14 cellular contexts compared by ENCODE assay signal in genomic region chr4:128306992-128307581, GRCh38. TPM values are rescaled to one million over a fixed set of nuclear protein-coding genes. Genes with fewer than 3 reads are reported as not detected.
A peak's percentile ranks its signal among the peaks of the same experiment; 100 is the strongest.
DNase-seq lines count a peak whose midpoint lies in the region; ATAC-seq and TF ChIP-seq lines count a peak whose summit lies in the region.
"Had no signal": no experiment of that assay in that cellular context is flagged by ENCODE, and none has a peak within 500 bp of the region (broad histone marks: within the 10 kb centered on the region; RNA-seq: fewer than 3 reads in every experiment).

No MANE protein-coding gene starts in this region.

- no peak for TF ChIP-seq CTCF in HEK293 (tag by site-specific recombination; IDR thresholded peaks at IDR 0.05)
- no peak for TF ChIP-seq CTCF in right lobe of liver (IDR thresholded peaks at IDR 0.05)

- DNase-seq in right lobe of liver = no peak
- DNase-seq in activated CD4-positive, alpha-beta memory T cell treated with anti-CD3 and anti-CD28 coated beads for 36 hours = no peak
- DNase-seq in T1000 (lab: John Stamatoyannopoulos, UW) = no peak
- no peak for DNase-seq in NCI-H1105 (lab: John Stamatoyannopoulos, UW)
- DNase-seq: foreskin fibroblast, H7, NCI-H187, PC-9 had no signal

- no peaks in the 10 kb centered on the region for H3K4me1 Mint-ChIP-seq in activated T-helper 17 cell treated with anti-CD3 and anti-CD28 coated beads, Interleukin-2, amount 50 U/mL, for 72 hours
- H3K4me1 Mint-ChIP-seq in activated CD4-positive, alpha-beta memory T cell treated with anti-CD3 and anti-CD28 coated beads for 36 hours (ENCODE audit: low read depth) = no peaks in the 10 kb centered on the region

- intact Hi-C loops in right lobe of liver (cut with DNase I) = no loop called here
- intact Hi-C loops in activated CD4-positive, alpha-beta memory T cell treated with anti-CD3 and anti-CD28 coated beads for 36 hours (cut with micrococcal nuclease) = no loop called here

- no peak overlapping the region for H3K27ac Mint-ChIP-seq in activated T-helper 17 cell treated with anti-CD3 and anti-CD28 coated beads, Interleukin-2, amount 50 U/mL, for 72 hours
- H3K27ac Mint-ChIP-seq in activated CD4-positive, alpha-beta memory T cell treated with anti-CD3 and anti-CD28 coated beads for 36 hours = no peak overlapping the region
- H3K27ac Mint-ChIP-seq: nephron; T-helper 1 cell treated with Interleukin-12 subunit alpha and Interleukin-12 subunit beta and Interleukin-4 antibody, amounts not matched to agents 30 μg/mL and 1 μg/mL, for 36 hours had no signal

- ATAC-seq in GM19023 (IDR thresholded peaks at IDR 0.05; ENCODE audit: unreplicated experiment) (peak; percentile 80), HG03460 (IDR thresholded peaks at IDR 0.05; ENCODE audit: unreplicated experiment) (peak; percentile 69), right lobe of liver (peak in 3 of 4 donors; percentile 4 to 17 (median 12))
- ATAC-seq in activated T-helper 17 cell treated with anti-CD3 and anti-CD28 coated beads, Interleukin-2, amount 50 U/mL, for 72 hours (replicated peaks) = no peak

- no peak for TF ChIP-seq POLR2A in right lobe of liver (IDR thresholded peaks at IDR 0.05)

- no peaks in the 10 kb centered on the region for H3K27me3 Mint-ChIP-seq in activated T-helper 17 cell treated with anti-CD3 and anti-CD28 coated beads, Interleukin-2, amount 50 U/mL, for 72 hours
- no peaks in the 10 kb centered on the region for H3K27me3 Mint-ChIP-seq in activated CD4-positive, alpha-beta memory T cell treated with anti-CD3 and anti-CD28 coated beads for 36 hours

- no peaks in the 10 kb centered on the region for H3K36me3 Mint-ChIP-seq in activated T-helper 17 cell treated with anti-CD3 and anti-CD28 coated beads, Interleukin-2, amount 50 U/mL, for 72 hours (ENCODE audit: low read depth)
- H3K36me3 Mint-ChIP-seq in activated CD4-positive, alpha-beta memory T cell treated with anti-CD3 and anti-CD28 coated beads for 36 hours = peaks cover 2% of the 10 kb centered on the region

- H3K4me3 ChIP-seq in HEK293 (ENCODE audit: low read depth, low read length) = no peak overlapping the region
- H3K4me3 ChIP-seq in right lobe of liver = no peak overlapping the region
- H3K4me3 ChIP-seq: PC-9 had no signal

- no peaks in the 10 kb centered on the region for H3K27me3 ChIP-seq in right lobe of liver

- no peaks in the 10 kb centered on the region for H3K9me3 Mint-ChIP-seq in activated T-helper 17 cell treated with anti-CD3 and anti-CD28 coated beads, Interleukin-2, amount 50 U/mL, for 72 hours
- H3K9me3 Mint-ChIP-seq in activated CD4-positive, alpha-beta memory T cell treated with anti-CD3 and anti-CD28 coated beads for 36 hours = no peaks in the 10 kb centered on the region
- H3K9me3 Mint-ChIP-seq: nephron; T-helper 1 cell treated with Interleukin-12 subunit alpha and Interleukin-12 subunit beta and Interleukin-4 antibody, amounts not matched to agents 30 μg/mL and 1 μg/mL, for 36 hours had no signal

- H3K36me3 ChIP-seq in HEK293 (ENCODE audit: control insufficient read depth in 2 of 2, insufficient read depth in 1 of 2, low read length in 2 of 2) (no peaks in the 10 kb centered on the region), right lobe of liver (no peaks in the 10 kb centered on the region)

- CTCF ChIA-PET in HEK293 (lab: Yijun Ruan, JAX) = no interaction called here
- CTCF ChIA-PET in activated CD4-positive, alpha-beta memory T cell treated with anti-CD3 and anti-CD28 coated beads for 36 hours (lab: Charles Lee) = no interaction called here

- POLR2A ChIA-PET in HEK293 (lab: Yijun Ruan, JAX) = no interaction called here
- POLR2A ChIA-PET in activated CD4-positive, alpha-beta memory T cell treated with anti-CD3 and anti-CD28 coated beads for 36 hours (lab: Charles Lee) = no interaction called here

- WGBS in right lobe of liver (ENCODE audit: insufficient coverage, low coverage, low lambda C conversion rate, missing lambda C conversion rate) = 42% methylated on average over 1 of the region's 1 CpG

- H3K9me3 ChIP-seq in HEK293 (ENCODE audit: control insufficient read depth, insufficient read depth, low read depth, low read length) (no peaks in the 10 kb centered on the region), right lobe of liver (no peaks in the 10 kb centered on the region)

- H3K4me1 ChIP-seq in HEK293 (ENCODE audit: control insufficient read depth, insufficient read depth, low read length) (peaks cover 5% of the 10 kb centered on the region; the same call in 1 of the 2 replicates), right lobe of liver (peaks cover 0 to 44% (median 11%) of the 10 kb centered on the region in 4 donors)

- H3K27ac ChIP-seq in HEK293 (ENCODE audit: extremely low read depth, low read depth, low read length) (no peak overlapping the region), right lobe of liver (peak overlapping the region in 1 of 3 donors; percentile 26)
- H3K27ac ChIP-seq: PC-9 had no signal

- H3K4me3 Mint-ChIP-seq in activated T-helper 17 cell treated with anti-CD3 and anti-CD28 coated beads, Interleukin-2, amount 50 U/mL, for 72 hours = no peak overlapping the region
- no peak overlapping the region for H3K4me3 Mint-ChIP-seq in activated CD4-positive, alpha-beta memory T cell treated with anti-CD3 and anti-CD28 coated beads for 36 hours
- H3K4me3 Mint-ChIP-seq: nephron; T-helper 1 cell treated with Interleukin-12 subunit alpha and Interleukin-12 subunit beta and Interleukin-4 antibody, amounts not matched to agents 30 μg/mL and 1 μg/mL, for 36 hours had no signal

TF ChIP-seq in HEK293, 187 proteins besides CTCF, POLR2A, EP300 and RAD21:
- 0 out of 2 replicates have a peak, but pooled peaks have one; percentile 10 for TF ChIP-seq PRDM1 (tag by site-specific recombination; IDR thresholded peaks at IDR 0.05)
- no peak for TF ChIP-seq ZNF423 (tag by site-specific recombination; IDR thresholded peaks at IDR 0.05)
- TF ChIP-seq, protein P1, sequence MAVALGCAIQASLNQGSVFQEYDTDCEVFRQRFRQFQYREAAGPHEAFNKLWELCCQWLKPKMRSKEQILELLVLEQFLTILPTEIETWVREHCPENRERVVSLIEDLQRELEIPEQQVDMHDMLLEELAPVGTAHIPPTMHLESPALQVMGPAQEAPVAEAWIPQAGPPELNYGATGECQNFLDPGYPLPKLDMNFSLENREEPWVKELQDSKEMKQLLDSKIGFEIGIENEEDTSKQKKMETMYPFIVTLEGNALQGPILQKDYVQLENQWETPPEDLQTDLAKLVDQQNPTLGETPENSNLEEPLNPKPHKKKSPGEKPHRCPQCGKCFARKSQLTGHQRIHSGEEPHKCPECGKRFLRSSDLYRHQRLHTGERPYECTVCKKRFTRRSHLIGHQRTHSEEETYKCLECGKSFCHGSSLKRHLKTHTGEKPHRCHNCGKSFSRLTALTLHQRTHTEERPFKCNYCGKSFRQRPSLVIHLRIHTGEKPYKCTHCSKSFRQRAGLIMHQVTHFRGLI (tag by site-specific recombination; IDR thresholded peaks at IDR 0.05) = no peak
- no peak for TF ChIP-seq ZNF558 (tag by site-specific recombination; IDR thresholded peaks at IDR 0.05)

RNA-seq across cellular contexts. Expression of gene PGRMC2, which starts 19.5 kb away (rescaled TPM):
- total RNA-seq in right lobe of liver = 100 to 1,000 TPM in 1 of 6 experiments, 10 to 100 TPM in 5; 54.3 to 129 (median 65.7) TPM
- total RNA-seq in activated T-helper 17 cell treated with anti-CD3 and anti-CD28 coated beads, Interleukin-2, amount 50 U/mL, for 72 hours = 10 to 100 TPM; 43.0 to 61.8 TPM
- 10 to 100 TPM; 33.7 to 34.2 TPM for total RNA-seq in activated CD4-positive, alpha-beta memory T cell treated with anti-CD3 and anti-CD28 coated beads for 36 hours
